Comparison of ENCODE assay signal across 9 cellular contexts in the genomic region with DNA sequence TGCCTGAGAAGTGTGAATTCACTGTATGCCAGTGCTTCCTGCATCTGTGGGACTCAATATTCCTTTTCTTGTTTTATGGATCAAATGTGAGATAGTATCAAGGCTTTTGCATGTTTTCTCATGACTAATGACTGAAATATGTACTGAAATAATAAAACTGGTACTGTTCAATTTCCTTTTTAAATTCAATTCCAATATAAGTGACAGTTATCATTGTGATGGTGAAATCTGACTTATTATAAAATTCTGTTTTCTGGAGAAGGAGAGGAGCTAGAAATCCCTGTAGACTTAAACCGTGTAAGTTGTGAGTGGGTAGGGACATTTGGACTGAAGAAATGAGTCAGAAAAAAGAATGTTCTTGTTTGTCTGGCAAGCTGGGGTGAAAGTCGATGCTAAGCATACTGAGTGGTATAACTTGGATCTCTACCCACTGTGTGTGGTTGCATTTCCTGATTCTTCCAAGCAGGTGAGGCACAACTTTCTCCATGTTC.
A peak's percentile ranks its signal among the peaks of the same experiment; 100 is the strongest.
DNase-seq lines count a peak whose midpoint lies in the region; TF ChIP-seq lines count a peak whose summit lies in the region.
"Had no signal": no experiment of that assay in that cellular context is flagged by ENCODE, and none has a peak within 500 bp of the region (broad histone marks: within the 10 kb centered on the region; RNA-seq: fewer than 3 reads in every experiment).

No MANE protein-coding gene starts in this region.

- no peaks in the 10 kb centered on the region for H3K9me3 ChIP-seq in SK-N-SH
- no peaks in the 10 kb centered on the region for H3K9me3 ChIP-seq in skeletal muscle satellite cell (replicated peaks; ENCODE audit: low read length)

- CTCF ChIA-PET in SK-N-SH (lab: Yijun Ruan, JAX), result interaction anchor here (1.3 kb wide), 1 partner anchor 12 kb away, joined by 3 read pairs; no protein-coding TSS in a partner anchor

- H3K9me2 ChIP-seq in SK-N-SH, result no peaks in the 10 kb centered on the region

- H3K4me2 ChIP-seq in SK-N-SH (peak overlapping the region; percentile 69), skeletal muscle satellite cell (ENCODE audit: low read length) (peak overlapping the region; percentile 50)

- H4K20me1 ChIP-seq in SK-N-SH (ENCODE audit: insufficient read depth), result no peaks in the 10 kb centered on the region

- peak; percentile 40 for DNase-seq in GM04504 (ENCODE audit: low read depth)
- no peak for DNase-seq in SK-N-SH
- DNase-seq in fibroblast of the aortic adventitia (ENCODE audit: low read depth), result peak; percentile 81
- DNase-seq in GM19240 (ENCODE audit: insufficient read length, low spot score), result no peak
- no peak for DNase-seq in effector CD4-positive, alpha-beta T cell
- DNase-seq in activated CD8-positive, alpha-beta memory T cell treated with anti-CD3 and anti-CD28 coated beads, Interleukin-2, amount 50 U/mL, for 4 hours, result no peak
- no peak for DNase-seq in DMS79 (lab: John Stamatoyannopoulos, UW)
- DNase-seq: activated naive CD4-positive, alpha-beta T cell treated with Interleukin-2 at 50 U/mL for 16 hours had no signal

- peak overlapping the region; percentile 67 to 78; a peak in 3 of 4 replicates for H3K27ac ChIP-seq in SK-N-SH (ENCODE audit: low read depth in 2 of 2, low read length in 1 of 2)

- H3K4me1 ChIP-seq in SK-N-SH (ENCODE audit: control insufficient read depth in 1 of 2, insufficient read depth in 2 of 2, low read depth in 1 of 2, low read length in 1 of 2) (peaks cover 10 to 29% of the 10 kb centered on the region in 2 experiments), skeletal muscle satellite cell (ENCODE audit: control insufficient read depth, insufficient read depth, low read length) (peaks cover 51% of the 10 kb centered on the region)

- TF ChIP-seq EP300 in SK-N-SH (IDR thresholded peaks at IDR 0.05; ENCODE audit: borderline replicate concordance in 1 of 2, low read depth in 1 of 2, low read length in 1 of 2), result peak in 1 of 2 experiments; percentile 78; a peak in 2 of 4 replicates

- no peak overlapping the region for H2AFZ ChIP-seq in SK-N-SH (ENCODE audit: low read depth)

- TF ChIP-seq CTCF in SK-N-SH (IDR thresholded peaks at IDR 0.05) (no peak), fibroblast of the aortic adventitia (IDR thresholded peaks at IDR 0.05; ENCODE audit: insufficient read depth, low read length) (no peak)

- no peak overlapping the region for H3K9ac ChIP-seq in SK-N-SH
- peak overlapping the region; percentile 73 for H3K9ac ChIP-seq in skeletal muscle satellite cell (ENCODE audit: low read depth, low read length)

- 11% methylated on average over 2 of the region's 2 CpGs for WGBS in SK-N-SH (ENCODE audit: low lambda C conversion rate)

- no peak overlapping the region; a peak in 1 of 4 replicates for H3K4me3 ChIP-seq in SK-N-SH (ENCODE audit: low read depth in 2 of 2, low read length in 1 of 2)
- H3K4me3 ChIP-seq in fibroblast of the aortic adventitia (ENCODE audit: low read depth, low read length), result no peak overlapping the region
- no peak overlapping the region for H3K4me3 ChIP-seq in skeletal muscle satellite cell (ENCODE audit: low read length)

- POLR2A ChIA-PET in SK-N-SH (lab: Yijun Ruan, JAX), result no interaction called here

- H3K27me3 ChIP-seq in SK-N-SH (ENCODE audit: insufficient read depth), result no peaks in the 10 kb centered on the region
- H3K27me3 ChIP-seq in skeletal muscle satellite cell (ENCODE audit: control insufficient read depth, insufficient read depth, low read length), result no peaks in the 10 kb centered on the region

- no peaks in the 10 kb centered on the region for H3K36me3 ChIP-seq in SK-N-SH (replicated peaks in 1 of 2; ENCODE audit: control insufficient read depth in 1 of 2, insufficient read depth in 2 of 2, low read length in 1 of 2)
- H3K36me3 ChIP-seq in skeletal muscle satellite cell (ENCODE audit: insufficient read depth, low read length), result no peaks in the 10 kb centered on the region

- peaks cover 31% of the 10 kb centered on the region for H3F3A ChIP-seq in SK-N-SH (replicated peaks; ENCODE audit: insufficient read depth)

- no peak for TF ChIP-seq RAD21 in SK-N-SH (IDR thresholded peaks at IDR 0.05; ENCODE audit: low read length)

- H3K79me2 ChIP-seq in SK-N-SH (ENCODE audit: insufficient read depth), result no peaks in the 10 kb centered on the region

TF ChIP-seq in SK-N-SH, 30 proteins besides CTCF, POLR2A, EP300 and RAD21:
- TF ChIP-seq, protein P1, sequence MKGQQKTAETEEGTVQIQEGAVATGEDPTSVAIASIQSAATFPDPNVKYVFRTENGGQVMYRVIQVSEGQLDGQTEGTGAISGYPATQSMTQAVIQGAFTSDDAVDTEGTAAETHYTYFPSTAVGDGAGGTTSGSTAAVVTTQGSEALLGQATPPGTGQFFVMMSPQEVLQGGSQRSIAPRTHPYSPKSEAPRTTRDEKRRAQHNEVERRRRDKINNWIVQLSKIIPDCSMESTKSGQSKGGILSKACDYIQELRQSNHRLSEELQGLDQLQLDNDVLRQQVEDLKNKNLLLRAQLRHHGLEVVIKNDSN (IDR thresholded peaks at IDR 0.05; ENCODE audit: borderline replicate concordance, low read depth), result no peak
- TF ChIP-seq JUND (IDR thresholded peaks at IDR 0.05), result peak; percentile 85
- TF ChIP-seq GATA2 (CRISPR knock-in tag; IDR thresholded peaks at IDR 0.05), result no peak
- TF ChIP-seq RXRA (IDR thresholded peaks at IDR 0.05; ENCODE audit: borderline replicate concordance, low read depth), result peak; percentile 60; the same call in 1 of the 2 replicates
- TF ChIP-seq NFIC (IDR thresholded peaks at IDR 0.05; ENCODE audit: borderline replicate concordance), result peak; percentile 69
- TF ChIP-seq MEF2A (IDR thresholded peaks at IDR 0.05; ENCODE audit: borderline replicate concordance, low read depth), result peak; percentile 50; the same call in 1 of the 2 replicates
- TF ChIP-seq, protein P2, sequence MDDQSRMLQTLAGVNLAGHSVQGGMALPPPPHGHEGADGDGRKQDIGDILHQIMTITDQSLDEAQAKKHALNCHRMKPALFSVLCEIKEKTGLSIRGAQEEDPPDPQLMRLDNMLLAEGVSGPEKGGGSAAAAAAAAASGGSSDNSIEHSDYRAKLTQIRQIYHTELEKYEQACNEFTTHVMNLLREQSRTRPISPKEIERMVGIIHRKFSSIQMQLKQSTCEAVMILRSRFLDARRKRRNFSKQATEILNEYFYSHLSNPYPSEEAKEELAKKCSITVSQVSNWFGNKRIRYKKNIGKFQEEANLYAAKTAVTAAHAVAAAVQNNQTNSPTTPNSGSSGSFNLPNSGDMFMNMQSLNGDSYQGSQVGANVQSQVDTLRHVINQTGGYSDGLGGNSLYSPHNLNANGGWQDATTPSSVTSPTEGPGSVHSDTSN (IDR thresholded peaks at IDR 0.05), result peak; percentile 69
- TF ChIP-seq RFX5 (IDR thresholded peaks at IDR 0.05; ENCODE audit: low read length), result no peak
- TF ChIP-seq FOXJ3 (CRISPR knock-in tag; IDR thresholded peaks at IDR 0.05), result no peak
- no peak for TF ChIP-seq YY1 (IDR thresholded peaks at IDR 0.05; ENCODE audit: low read depth)
- peak; percentile 63 for TF ChIP-seq FOSL2 (IDR thresholded peaks at IDR 0.05; ENCODE audit: borderline replicate concordance, low read depth)
- TF ChIP-seq SIN3A (IDR thresholded peaks at IDR 0.05; ENCODE audit: borderline replicate concordance, low read depth, low read length), result no peak
- TF ChIP-seq TCF12 (IDR thresholded peaks at IDR 0.05), result peak; percentile 87
- TF ChIP-seq, protein P3, sequence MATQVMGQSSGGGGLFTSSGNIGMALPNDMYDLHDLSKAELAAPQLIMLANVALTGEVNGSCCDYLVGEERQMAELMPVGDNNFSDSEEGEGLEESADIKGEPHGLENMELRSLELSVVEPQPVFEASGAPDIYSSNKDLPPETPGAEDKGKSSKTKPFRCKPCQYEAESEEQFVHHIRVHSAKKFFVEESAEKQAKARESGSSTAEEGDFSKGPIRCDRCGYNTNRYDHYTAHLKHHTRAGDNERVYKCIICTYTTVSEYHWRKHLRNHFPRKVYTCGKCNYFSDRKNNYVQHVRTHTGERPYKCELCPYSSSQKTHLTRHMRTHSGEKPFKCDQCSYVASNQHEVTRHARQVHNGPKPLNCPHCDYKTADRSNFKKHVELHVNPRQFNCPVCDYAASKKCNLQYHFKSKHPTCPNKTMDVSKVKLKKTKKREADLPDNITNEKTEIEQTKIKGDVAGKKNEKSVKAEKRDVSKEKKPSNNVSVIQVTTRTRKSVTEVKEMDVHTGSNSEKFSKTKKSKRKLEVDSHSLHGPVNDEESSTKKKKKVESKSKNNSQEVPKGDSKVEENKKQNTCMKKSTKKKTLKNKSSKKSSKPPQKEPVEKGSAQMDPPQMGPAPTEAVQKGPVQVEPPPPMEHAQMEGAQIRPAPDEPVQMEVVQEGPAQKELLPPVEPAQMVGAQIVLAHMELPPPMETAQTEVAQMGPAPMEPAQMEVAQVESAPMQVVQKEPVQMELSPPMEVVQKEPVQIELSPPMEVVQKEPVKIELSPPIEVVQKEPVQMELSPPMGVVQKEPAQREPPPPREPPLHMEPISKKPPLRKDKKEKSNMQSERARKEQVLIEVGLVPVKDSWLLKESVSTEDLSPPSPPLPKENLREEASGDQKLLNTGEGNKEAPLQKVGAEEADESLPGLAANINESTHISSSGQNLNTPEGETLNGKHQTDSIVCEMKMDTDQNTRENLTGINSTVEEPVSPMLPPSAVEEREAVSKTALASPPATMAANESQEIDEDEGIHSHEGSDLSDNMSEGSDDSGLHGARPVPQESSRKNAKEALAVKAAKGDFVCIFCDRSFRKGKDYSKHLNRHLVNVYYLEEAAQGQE (IDR thresholded peaks at IDR 0.05; ENCODE audit: low read depth, low read length), result no peak
- TF ChIP-seq, protein P4, sequence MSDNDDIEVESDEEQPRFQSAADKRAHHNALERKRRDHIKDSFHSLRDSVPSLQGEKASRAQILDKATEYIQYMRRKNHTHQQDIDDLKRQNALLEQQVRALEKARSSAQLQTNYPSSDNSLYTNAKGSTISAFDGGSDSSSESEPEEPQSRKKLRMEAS (IDR thresholded peaks at IDR 0.05; ENCODE audit: low read depth), result 0 out of 2 replicates have a peak, but pooled peaks have one; percentile 33
- TF ChIP-seq ELF1 (IDR thresholded peaks at IDR 0.05), result peak; percentile 51

Comparison
In these comparisons a context has a peak if more than half of its experiments do, and no peak if none do; other contexts are left out.
1. DNase-seq: peak in GM04504 (single experiment) and fibroblast of the aortic adventitia (single experiment); none in SK-N-SH (single experiment), GM19240 (single experiment), effector CD4-positive, alpha-beta T cell (single experiment), activated CD8-positive, alpha-beta memory T cell treated with anti-CD3 and anti-CD28 coated beads, Interleukin-2, amount 50 U/mL, for 4 hours (single experiment) and DMS79 (single experiment).